ENCODE assay signal across 18 cellular contexts in genomic region chr4:40828661-40829060, GRCh38.
DNase-seq lines count a peak whose midpoint lies in the region; ATAC-seq and TF ChIP-seq lines count a peak whose summit lies in the region.
"Had no signal": no experiment of that assay in that cellular context is flagged by ENCODE, and none has a peak within 500 bp of the region (broad histone marks: within the 10 kb centered on the region; RNA-seq: fewer than 3 reads in every experiment).

No MANE protein-coding gene starts in this region.

- TF ChIP-seq POLR2A in testis (IDR thresholded peaks at IDR 0.05) (no peak), breast epithelium (IDR thresholded peaks at IDR 0.05) (no peak)

- no peaks in the 10 kb centered on the region for H3K27me3 Mint-ChIP-seq in dendritic cell treated with granulocyte-macrophage colony-stimulating factor and Interleukin-4, amounts not matched to agents 40 ng/mL and 50 ng/mL, for 4 days
- peaks cover 2 to 5% of the 10 kb centered on the region in 2 donors for H3K27me3 Mint-ChIP-seq in natural killer cell treated with Interleukin-12 subunit alpha and Interleukin-12 subunit beta and Interleukin-15 and Interleukin-18, amount 100 ng/mL, for 72 hours
- H3K27me3 Mint-ChIP-seq: CD4-positive, alpha-beta T cell had no signal

- no peak overlapping the region for H3K4me3 Mint-ChIP-seq in dendritic cell treated with granulocyte-macrophage colony-stimulating factor and Interleukin-4, amounts not matched to agents 40 ng/mL and 50 ng/mL, for 4 days
- no peak overlapping the region for H3K4me3 Mint-ChIP-seq in natural killer cell treated with Interleukin-12 subunit alpha and Interleukin-12 subunit beta and Interleukin-15 and Interleukin-18, amount 100 ng/mL, for 72 hours
- H3K4me3 Mint-ChIP-seq: B cell; CD4-positive, alpha-beta T cell; CD8-positive, alpha-beta T cell had no signal

- H3K4me1 ChIP-seq in testis (no peaks in the 10 kb centered on the region), breast epithelium (no peaks in the 10 kb centered on the region)
- H3K4me1 ChIP-seq: A549, Caco-2 had no signal

- H3K27me3 ChIP-seq in testis = no peaks in the 10 kb centered on the region
- no peaks in the 10 kb centered on the region for H3K27me3 ChIP-seq in breast epithelium
- H3K27me3 ChIP-seq: BLaER1 treated with 17β-estradiol and CSF1 and Interleukin-3, amounts not matched to agents 10 nM and 100 nM had no signal

- intact Hi-C loops in cardiac septum (cut with DNase I) = no loop called here
- intact Hi-C loops in Right ventricle myocardium superior (cut with DNase I) = no loop called here
- intact Hi-C loops in dendritic cell treated with granulocyte-macrophage colony-stimulating factor and Interleukin-4, amounts not matched to agents 40 ng/mL and 50 ng/mL, for 4 days (cut with micrococcal nuclease) = no loop called here
- intact Hi-C loops in testis (cut with DNase I; ENCODE audit: low total_unique reads) = no loop called here
- intact Hi-C loops in breast epithelium (cut with DNase I; ENCODE audit: low total_unique reads) = loop anchor here (1.0 kb wide), 1 partner anchor 16 kb away; no protein-coding TSS in a partner anchor

- no peak overlapping the region for H3K4me3 ChIP-seq in testis
- H3K4me3 ChIP-seq in breast epithelium = no peak overlapping the region
- H3K4me3 ChIP-seq: A549 had no signal

- peaks cover 17% of the 10 kb centered on the region for H3K4me1 Mint-ChIP-seq in dendritic cell treated with granulocyte-macrophage colony-stimulating factor and Interleukin-4, amounts not matched to agents 40 ng/mL and 50 ng/mL, for 4 days (ENCODE audit: low read depth)
- no peaks in the 10 kb centered on the region for H3K4me1 Mint-ChIP-seq in natural killer cell treated with Interleukin-12 subunit alpha and Interleukin-12 subunit beta and Interleukin-15 and Interleukin-18, amount 100 ng/mL, for 72 hours (ENCODE audit: low read depth in 2 of 2)

- H3K36me3 Mint-ChIP-seq in dendritic cell treated with granulocyte-macrophage colony-stimulating factor and Interleukin-4, amounts not matched to agents 40 ng/mL and 50 ng/mL, for 4 days (ENCODE audit: low read depth) = no peaks in the 10 kb centered on the region
- no peaks in the 10 kb centered on the region for H3K36me3 Mint-ChIP-seq in natural killer cell treated with Interleukin-12 subunit alpha and Interleukin-12 subunit beta and Interleukin-15 and Interleukin-18, amount 100 ng/mL, for 72 hours
- H3K36me3 Mint-ChIP-seq: CD8-positive, alpha-beta T cell had no signal

- ATAC-seq in Right ventricle myocardium superior (ENCODE audit: poor library complexity) = no peak
- ATAC-seq in natural killer cell treated with Interleukin-12 subunit alpha and Interleukin-12 subunit beta and Interleukin-15 and Interleukin-18, amount 100 ng/mL, for 72 hours = no peak
- ATAC-seq: A549; CD8-positive, alpha-beta T cell had no signal

- peak overlapping the region; percentile 59 for H3K27ac Mint-ChIP-seq in dendritic cell treated with granulocyte-macrophage colony-stimulating factor and Interleukin-4, amounts not matched to agents 40 ng/mL and 50 ng/mL, for 4 days
- no peak overlapping the region for H3K27ac Mint-ChIP-seq in natural killer cell treated with Interleukin-12 subunit alpha and Interleukin-12 subunit beta and Interleukin-15 and Interleukin-18, amount 100 ng/mL, for 72 hours
- H3K27ac Mint-ChIP-seq: B cell; CD4-positive, alpha-beta T cell; CD8-positive, alpha-beta T cell had no signal

- no peaks in the 10 kb centered on the region for H3K9me3 Mint-ChIP-seq in dendritic cell treated with granulocyte-macrophage colony-stimulating factor and Interleukin-4, amounts not matched to agents 40 ng/mL and 50 ng/mL, for 4 days
- H3K9me3 Mint-ChIP-seq in natural killer cell treated with Interleukin-12 subunit alpha and Interleukin-12 subunit beta and Interleukin-15 and Interleukin-18, amount 100 ng/mL, for 72 hours = no peaks in the 10 kb centered on the region
- H3K9me3 Mint-ChIP-seq: CD4-positive, alpha-beta T cell; CD8-positive, alpha-beta T cell had no signal

- H3K36me3 ChIP-seq in testis (ENCODE audit: low read depth, missing control alignments) (no peaks in the 10 kb centered on the region), breast epithelium (peaks cover 6% of the 10 kb centered on the region)

- DNase-seq in cardiac septum (ENCODE audit: low spot score) (peak; percentile 38), Right ventricle myocardium superior (no peak), testis (peak; percentile 7), breast epithelium (ENCODE audit: low spot score in 2 of 2) (no peak)
- DNase-seq in natural killer cell treated with Interleukin-12 subunit alpha and Interleukin-12 subunit beta and Interleukin-15 and Interleukin-18, amount 100 ng/mL, for 72 hours (ENCODE audit: low spot score) = no peak
- DNase-seq: AML-193; Caco-2; Calu3; CD4-positive, alpha-beta T cell; CD8-positive, alpha-beta T cell; DMS79 treated with DMSO at 0.1 percent for 48 hours; GF-D8 had no signal

- TF ChIP-seq CTCF in testis (IDR thresholded peaks at IDR 0.05) (no peak), breast epithelium (IDR thresholded peaks at IDR 0.05) (no peak)

- 91 to 94% methylated on average over 9 of the region's 9 CpGs for WGBS in testis, 2 donors

- H3K27ac ChIP-seq in testis (no peak overlapping the region), breast epithelium (no peak overlapping the region)
- H3K27ac ChIP-seq: 22Rv1; A549; BLaER1 treated with 17β-estradiol and CSF1 and Interleukin-3, amounts not matched to agents 10 nM and 100 nM; C4-2B had no signal

- H3K9me3 ChIP-seq in testis (no peaks in the 10 kb centered on the region), breast epithelium (no peaks in the 10 kb centered on the region)
- H3K9me3 ChIP-seq: A549, Caco-2 had no signal

Comparison
In these comparisons a context has a peak if more than half of its experiments do, and no peak if none do; other contexts are left out.
1. DNase-seq: peak in cardiac septum (single experiment) and testis (single experiment); none in Right ventricle myocardium superior (single experiment), breast epithelium (0 of 2) and natural killer cell treated with Interleukin-12 subunit alpha and Interleukin-12 subunit beta and Interleukin-15 and Interleukin-18, amount 100 ng/mL, for 72 hours (single experiment).